In the genomic region with DNA sequence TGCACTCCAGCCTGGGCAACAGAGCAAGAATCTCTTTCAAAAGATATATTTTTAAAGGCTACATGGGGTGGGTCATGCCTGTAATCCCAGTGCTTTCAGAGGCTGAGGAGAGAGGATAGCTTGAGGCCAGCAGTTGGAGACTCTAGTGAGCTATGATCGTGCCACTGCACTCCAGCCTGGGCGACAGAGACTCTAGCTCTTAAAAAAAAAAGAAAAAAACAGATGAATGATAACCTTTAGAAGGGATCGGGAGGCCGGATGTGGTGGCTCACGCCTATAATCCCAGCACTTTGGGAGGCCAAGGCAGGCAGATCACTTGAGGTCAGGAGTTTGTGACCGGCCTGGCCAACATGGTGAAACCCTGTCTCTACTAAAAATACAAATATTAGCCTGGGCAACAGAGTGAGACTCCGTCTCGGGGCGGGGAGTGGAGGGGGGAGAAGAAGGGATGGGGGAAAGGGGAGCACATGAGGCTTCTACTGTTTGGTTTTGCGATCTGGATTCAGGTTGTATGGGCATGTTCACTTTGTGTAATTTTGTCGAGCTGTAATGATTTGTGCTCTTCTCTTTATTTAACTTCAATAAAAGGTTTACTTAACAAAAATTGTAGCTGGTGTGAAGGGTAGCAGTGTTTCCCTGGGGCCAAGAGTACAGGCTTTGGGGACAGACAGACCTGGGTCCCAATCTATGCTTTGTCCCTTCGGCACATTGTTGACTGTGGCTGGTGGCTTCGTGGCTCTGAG, we compare ENCODE assay signal across 8 cellular contexts. TPM values are rescaled to one million over a fixed set of nuclear protein-coding genes. Genes with fewer than 3 reads are reported as not detected.
DNase-seq lines count a peak whose midpoint lies in the region; ATAC-seq, FAIRE-seq and TF ChIP-seq lines count a peak whose summit lies in the region.

No MANE protein-coding gene starts in this region.

- in situ Hi-C loops in mammary epithelial cell (cut with MboI; ENCODE audit: low sequenced_read_pairs in 2 of 2), result no loop called here

- H3K27ac ChIP-seq in A549 (peak overlapping the region; percentile 91), KOPT-K1 (ENCODE audit: low read depth, low read length, poor library complexity, severe bottlenecking) (peak overlapping the region; percentile 89), mammary epithelial cell (ENCODE audit: insufficient read depth, low read depth, low read length) (peak overlapping the region; percentile 78)

- DNase-seq in A549 (ENCODE audit: low read depth in 1 of 2, low spot score in 1 of 2) (no peak), mammary epithelial cell (no peak), NCI-H2081 treated with DMSO at 0.1 percent for 48 hours (lab: John Stamatoyannopoulos, UW) (no peak), DMS153 (lab: John Stamatoyannopoulos, UW) (no peak)

- dilution Hi-C loops in mammary epithelial cell (cut with HindIII; ENCODE audit: low sequenced_read_pairs), result loop anchor here (5.0 kb wide), 1 partner anchor 128 kb away; no protein-coding TSS in a partner anchor

- peaks cover 18% of the 10 kb centered on the region for H3K4me1 ChIP-seq in A549
- peaks cover 13% of the 10 kb centered on the region for H3K4me1 ChIP-seq in mammary epithelial cell (ENCODE audit: insufficient read depth, low read length)
- H3K4me1 ChIP-seq in mucosa of stomach (ENCODE audit: control insufficient read depth, insufficient read depth, low read length), result peaks cover 23% of the 10 kb centered on the region

- H3K4me3 ChIP-seq in A549 (peak overlapping the region; percentile 70), mammary epithelial cell (replicated peaks in 1 of 3; ENCODE audit: insufficient read depth in 1 of 3, low read depth in 2 of 3, low read length in 3 of 3) (peak overlapping the region; percentile 69 to 79 (median 76)), mucosa of stomach (ENCODE audit: low read length) (peak overlapping the region; percentile 99)

- H3K79me2 ChIP-seq in mammary epithelial cell (ENCODE audit: insufficient read depth, low read length), result peaks cover 45% of the 10 kb centered on the region

- no peak for TF ChIP-seq RAD21 in A549 (conservative IDR thresholded peaks at IDR 0.05 in 1 of 2, IDR thresholded peaks at IDR 0.05 in 1 of 2)

- WGBS in A549 (ENCODE audit: missing lambda C conversion rate), result 65% methylated on average over 13 of the region's 13 CpGs
- 26% methylated on average over 7 of the region's 13 CpGs for WGBS in mammary epithelial cell (ENCODE audit: low coverage, missing lambda C conversion rate)

- H3K4me2 ChIP-seq in A549 (peak overlapping the region; percentile 73), mammary epithelial cell (ENCODE audit: insufficient read depth, low read depth, low read length) (peak overlapping the region; percentile 93)

- peaks cover 28% of the 10 kb centered on the region for H3K36me3 ChIP-seq in KOPT-K1 (ENCODE audit: insufficient read depth, low read length)
- H3K36me3 ChIP-seq in mammary epithelial cell (ENCODE audit: insufficient read depth, low read length), result peaks cover 14% of the 10 kb centered on the region
- H3K36me3 ChIP-seq in mucosa of stomach (ENCODE audit: control insufficient read depth, insufficient read depth, low read length), result peaks cover 6% of the 10 kb centered on the region

- H4K20me1 ChIP-seq in mammary epithelial cell (ENCODE audit: insufficient read depth, low read length), result no peaks in the 10 kb centered on the region

- TF ChIP-seq CTCF in A549 (IDR thresholded peaks at IDR 0.05) (no peak), mammary epithelial cell (conservative IDR thresholded peaks at IDR 0.05 in 1 of 2, IDR thresholded peaks at IDR 0.05 in 1 of 2; ENCODE audit: extremely low read depth in 1 of 2, insufficient read depth in 1 of 2, low read depth in 1 of 2, low read length in 2 of 2) (no peak)

- H3K9ac ChIP-seq in mammary epithelial cell (ENCODE audit: insufficient read depth, low read length) (peak overlapping the region; percentile 87), mucosa of stomach (ENCODE audit: low read length) (peak overlapping the region; percentile 89)

- no peak for TF ChIP-seq EP300 in A549 (IDR thresholded peaks at IDR 0.05)

- FAIRE-seq in A549 (lab: Jason Lieb, UNC), result peak; percentile 81

- POLR2A ChIA-PET in A549 (lab: Yijun Ruan, JAX), result interaction anchor here (0.6 to 2.0 kb wide), 24 partner anchors 8 to 1138 kb away, joined by 3 to 31 read pairs (median 7); partner anchors contain the start of genes DYRK1B, FBL, RPS16 and ZNF546

- peak overlapping the region; percentile 89 for H2AFZ ChIP-seq in mammary epithelial cell (ENCODE audit: low read depth, low read length)

- intact Hi-C loops in mammary epithelial cell (cut with micrococcal nuclease), result loop anchor here (1.0 to 5.0 kb wide), 3 partner anchors 87 to 204 kb away; partner anchors contain the start of gene ZNF780B

- CTCF ChIA-PET in A549 (lab: Yijun Ruan, JAX), result interaction anchor here (0.6 to 7.7 kb wide), 82 partner anchors 9 to 1479 kb away, joined by 3 to 137 read pairs (median 7); partner anchors contain the start of genes DYRK1B, FBL, FCGBP and LEUTX
- CTCF ChIA-PET in mammary epithelial cell (lab: Charles Lee; ENCODE audit: low non-redundant PET), result interaction anchor here (0.5 to 1.6 kb wide), 3 partner anchors 72 to 177 kb away, joined by 4 to 8 read pairs (median 5); no protein-coding TSS in a partner anchor

- TF ChIP-seq POLR2A in A549 (IDR thresholded peaks at IDR 0.05; ENCODE audit: low read length), result no peak

- ATAC-seq in A549, result no peak
- ATAC-seq in GM21526 (IDR thresholded peaks at IDR 0.05; ENCODE audit: low FRiP score, unreplicated experiment), result no peak
- ATAC-seq in GM18861 (IDR thresholded peaks at IDR 0.05; ENCODE audit: unreplicated experiment), result no peak

- BruUV-seq in mammary epithelial cell (replicated peaks; lab: Mats Ljungman, UMichigan), result no TSS peak

- H3K9me3 ChIP-seq in A549 (no peaks in the 10 kb centered on the region), KOPT-K1 (ENCODE audit: insufficient read depth, low read length, poor library complexity, severe bottlenecking) (no peaks in the 10 kb centered on the region), mammary epithelial cell (replicated peaks; ENCODE audit: insufficient read depth, low read length) (no peaks in the 10 kb centered on the region), mucosa of stomach (ENCODE audit: control insufficient read depth, low read length) (no peaks in the 10 kb centered on the region)

- H3K27me3 ChIP-seq in mammary epithelial cell (ENCODE audit: insufficient read depth, low read length), result no peaks in the 10 kb centered on the region
- no peaks in the 10 kb centered on the region for H3K27me3 ChIP-seq in mucosa of stomach (ENCODE audit: control insufficient read depth, insufficient read depth, low read length)

TF ChIP-seq in A549, 52 proteins besides CTCF, POLR2A, EP300 and RAD21:
- TF ChIP-seq JUN (IDR thresholded peaks at IDR 0.05) (no peak), ZC3H11A (IDR thresholded peaks at IDR 0.05) (no peak), FOSB (CRISPR knock-in tag; IDR thresholded peaks at IDR 0.05) (no peak), ESRRA (IDR thresholded peaks at IDR 0.05; ENCODE audit: borderline replicate concordance, low read length) (no peak), TP53 (CRISPR knock-in tag; IDR thresholded peaks at IDR 0.05) (peak; percentile 55; the same call in 1 of the 2 replicates)

RNA-seq across cellular contexts. Expression of gene PSMC4, which starts 1.1 kb away (rescaled TPM):
- 192 and 208 TPM in 2 replicates for polyA plus RNA-seq in A549 (2011; rRNA removed)
- polyA plus RNA-seq in A549 (2012; cell fraction: cytosol; rRNA removed), result 371 and 460 TPM in 2 replicates
- polyA plus RNA-seq in A549 (2012; cell fraction: nucleus; rRNA removed), result 457 and 591 TPM in 2 replicates
- 276 to 295 TPM (median 284 TPM) in 3 replicates for polyA plus RNA-seq in A549 (2017; fragmentation: RNase III; extraction: RNeasy Plus Mini Kit Qiagen cat#74134 plus additional on column Dnase treatment)
- 147 and 219 TPM in 2 replicates for polyA minus RNA-seq in A549 (2011; rRNA and poly(A)+ RNA removed)
- 100 to 1,000 TPM in 1 of 2 donors, 10 to 100 TPM in 1; 85.9 to 100 TPM for total RNA-seq in mammary epithelial cell
- polyA plus RNA-seq in mammary epithelial cell, result 98.6 TPM
- 63.9 TPM for polyA minus RNA-seq in mammary epithelial cell

RNA-seq across cellular contexts. Expression of gene ZNF546, which starts 27.0 kb away (rescaled TPM):
- polyA plus RNA-seq in A549 (2011; rRNA removed), result 6.0 and 6.4 TPM in 2 replicates
- polyA plus RNA-seq in A549 (2012; cell fraction: cytosol; rRNA removed), result 0.78 and 0.95 TPM in 2 replicates
- polyA plus RNA-seq in A549 (2012; cell fraction: nucleus; rRNA removed), result 0.93 and 0.97 TPM in 2 replicates
- 3.1 to 3.8 TPM (median 3.7 TPM) in 3 replicates for polyA plus RNA-seq in A549 (2017; fragmentation: RNase III; extraction: RNeasy Plus Mini Kit Qiagen cat#74134 plus additional on column Dnase treatment)
- polyA minus RNA-seq in A549 (2011; rRNA and poly(A)+ RNA removed), result 8.5 and 13.3 TPM in 2 replicates
- total RNA-seq in mammary epithelial cell, result 1 to 10 TPM; 1.0 to 1.7 TPM
- polyA plus RNA-seq in mammary epithelial cell, result 0.32 TPM
- 0.72 TPM for polyA minus RNA-seq in mammary epithelial cell

RNA-seq across cellular contexts. Expression of gene FCGBP, which starts 35.4 kb away (rescaled TPM):
- 1.4 and 2.8 TPM in 2 replicates for polyA plus RNA-seq in A549 (2011; rRNA removed)
- 0.66 and 0.70 TPM in 2 replicates for polyA plus RNA-seq in A549 (2012; cell fraction: cytosol; rRNA removed)
- polyA plus RNA-seq in A549 (2012; cell fraction: nucleus; rRNA removed), result 3.4 and 4.9 TPM in 2 replicates
- polyA plus RNA-seq in A549 (2017; fragmentation: RNase III; extraction: RNeasy Plus Mini Kit Qiagen cat#74134 plus additional on column Dnase treatment), result 0.61 to 0.74 TPM (median 0.62 TPM) in 3 replicates
- polyA minus RNA-seq in A549 (2011; rRNA and poly(A)+ RNA removed), result 12.8 and 17.6 TPM in 2 replicates
- under 1 TPM; 0.07 to 0.17 TPM for total RNA-seq in mammary epithelial cell
- polyA plus RNA-seq in mammary epithelial cell, result 0.03 TPM
- polyA minus RNA-seq in mammary epithelial cell, result not detected
